17 cellular contexts compared by ENCODE assay signal in genomic region chr7:157671358-157672255, GRCh38.
A peak's percentile ranks its signal among the peaks of the same experiment; 100 is the strongest.
DNase-seq lines count a peak whose midpoint lies in the region; ATAC-seq, FAIRE-seq and TF ChIP-seq lines count a peak whose summit lies in the region.
"Had no signal": no experiment of that assay in that cellular context is flagged by ENCODE, and none has a peak within 500 bp of the region (broad histone marks: within the 10 kb centered on the region; RNA-seq: fewer than 3 reads in every experiment).

No MANE protein-coding gene starts in this region.

- H3K4me2 ChIP-seq in astrocyte (ENCODE audit: low read length): peak overlapping the region; percentile 69
- H3K4me2 ChIP-seq: A549 had no signal

- no peak for FAIRE-seq in astrocyte (lab: Jason Lieb, UNC)
- FAIRE-seq: A549, GM12878 had no signal

- TF ChIP-seq POLR2A in suprapubic skin (IDR thresholded peaks at IDR 0.05): no peak

- peaks cover 30% of the 10 kb centered on the region for H3K9me3 Mint-ChIP-seq in astrocyte (ENCODE audit: unreplicated experiment)
- H3K9me3 Mint-ChIP-seq in neural crest cell: no peaks in the 10 kb centered on the region
- H3K9me3 Mint-ChIP-seq: CD4-positive, alpha-beta T cell had no signal

- no peak for TF ChIP-seq EP300 in suprapubic skin (IDR thresholded peaks at IDR 0.05)

- H3K4me1 ChIP-seq in astrocyte (ENCODE audit: insufficient read depth, low read length): peaks cover 8% of the 10 kb centered on the region
- no peaks in the 10 kb centered on the region for H3K4me1 ChIP-seq in suprapubic skin
- H3K4me1 ChIP-seq in colonic mucosa: no peaks in the 10 kb centered on the region
- H3K4me1 ChIP-seq: A549 had no signal

- no peak for ATAC-seq in Right ventricle myocardium inferior
- ATAC-seq in left cardiac atrium: no peak
- ATAC-seq: A549, GM12878 had no signal

- H3K27me3 Mint-ChIP-seq in astrocyte (ENCODE audit: low read depth, unreplicated experiment): no peaks in the 10 kb centered on the region
- no peaks in the 10 kb centered on the region for H3K27me3 Mint-ChIP-seq in neural crest cell (ENCODE audit: low read depth)

- H3K36me3 Mint-ChIP-seq in astrocyte (ENCODE audit: low read depth, unreplicated experiment): no peaks in the 10 kb centered on the region
- H3K36me3 Mint-ChIP-seq in neural crest cell (ENCODE audit: low read depth): no peaks in the 10 kb centered on the region

- 81% methylated on average over 37 of the region's 39 CpGs for WGBS in suprapubic skin

- no peaks in the 10 kb centered on the region for H3K36me3 ChIP-seq in astrocyte (ENCODE audit: insufficient read depth, low read length)
- no peaks in the 10 kb centered on the region for H3K36me3 ChIP-seq in suprapubic skin
- no peaks in the 10 kb centered on the region for H3K36me3 ChIP-seq in colonic mucosa

- H3K4me3 ChIP-seq in astrocyte (ENCODE audit: insufficient read depth, low read depth, low read length): no peak overlapping the region
- no peak overlapping the region for H3K4me3 ChIP-seq in suprapubic skin
- H3K4me3 ChIP-seq in colonic mucosa: no peak overlapping the region
- H3K4me3 ChIP-seq: A549, GM12878 had no signal

- H3K27ac ChIP-seq in astrocyte (ENCODE audit: low read depth, low read length) (no peak overlapping the region), suprapubic skin (no peak overlapping the region), colonic mucosa (no peak overlapping the region)
- H3K27ac ChIP-seq: A549 had no signal

- no peak for TF ChIP-seq CTCF in astrocyte (IDR thresholded peaks at IDR 0.05; ENCODE audit: insufficient read depth, low read depth, low read length)
- no peak for TF ChIP-seq CTCF in neural crest cell (conservative IDR thresholded peaks at IDR 0.05)
- TF ChIP-seq CTCF in suprapubic skin (IDR thresholded peaks at IDR 0.05): no peak
- no peak for TF ChIP-seq CTCF in colonic mucosa (IDR thresholded peaks at IDR 0.05)

- peak; percentile 53 for DNase-seq in Right ventricle myocardium inferior (ENCODE audit: missing footprints)
- no peak for DNase-seq in left cardiac atrium
- DNase-seq in astrocyte (ENCODE audit: low read depth): no peak
- no peak for DNase-seq in neural crest cell (ENCODE audit: low read depth, low spot score)
- DNase-seq in suprapubic skin (ENCODE audit: low spot score in 2 of 2): peak; percentile 42 to 64
- no peak for DNase-seq in epidermal melanocyte (ENCODE audit: insufficient read length, low spot score)
- DNase-seq in colonic mucosa: no peak
- DNase-seq in NCI-H510A (lab: John Stamatoyannopoulos, UW): no peak
- DNase-seq: Calu3, HCEC 1CT, NCI-H146, NCI-H2081 treated with DMSO at 0.1 percent for 48 hours, NCI-H526 treated with DMSO at 0.1 percent for 48 hours, RPMI8226 had no signal

- intact Hi-C loops in Right ventricle myocardium inferior (cut with DNase I): no loop called here
- intact Hi-C loops in left cardiac atrium (cut with DNase I): no loop called here
- intact Hi-C loops in colonic mucosa (cut with DNase I): no loop called here

- H3K79me2 ChIP-seq in astrocyte (ENCODE audit: insufficient read depth, low read length): no peaks in the 10 kb centered on the region

- no peak overlapping the region for H2AFZ ChIP-seq in astrocyte (ENCODE audit: low read depth, low read length)

- H3K4me3 Mint-ChIP-seq in astrocyte (ENCODE audit: unreplicated experiment) (no peak overlapping the region), neural crest cell (peak overlapping the region; percentile 84)
- H3K4me3 Mint-ChIP-seq: CD4-positive, alpha-beta T cell had no signal

- no peak overlapping the region for H3K9ac ChIP-seq in astrocyte (ENCODE audit: low read length)
- H3K9ac ChIP-seq in colonic mucosa (ENCODE audit: low read depth in 2 of 2, low read length in 2 of 2): no peak overlapping the region

- H4K20me1 ChIP-seq in astrocyte (ENCODE audit: insufficient read depth, low read length): peaks cover 12% of the 10 kb centered on the region

- H3K27ac Mint-ChIP-seq in astrocyte (ENCODE audit: unreplicated experiment) (no peak overlapping the region), neural crest cell (ENCODE audit: unreplicated experiment) (peak overlapping the region; percentile 97)
- H3K27ac Mint-ChIP-seq: CD4-positive, alpha-beta T cell had no signal

- H3K27me3 ChIP-seq in astrocyte (ENCODE audit: insufficient read depth, low read length) (no peaks in the 10 kb centered on the region), suprapubic skin (peaks cover 73% of the 10 kb centered on the region), colonic mucosa (no peaks in the 10 kb centered on the region)

- H3K4me1 Mint-ChIP-seq in astrocyte (ENCODE audit: low read depth, unreplicated experiment) (no peaks in the 10 kb centered on the region), neural crest cell (peaks cover 75% of the 10 kb centered on the region)

- H3K9me3 ChIP-seq in astrocyte (ENCODE audit: insufficient read depth, low read depth, low read length): no peaks in the 10 kb centered on the region
- no peaks in the 10 kb centered on the region for H3K9me3 ChIP-seq in suprapubic skin
- no peaks in the 10 kb centered on the region for H3K9me3 ChIP-seq in colonic mucosa
- H3K9me3 ChIP-seq: A549 had no signal

Comparison
In these comparisons a context has a peak if more than half of its experiments do, and no peak if none do; other contexts are left out.
1. DNase-seq: peak in Right ventricle myocardium inferior (single experiment) and suprapubic skin (2 of 2); none in left cardiac atrium (single experiment), astrocyte (single experiment), neural crest cell (single experiment), epidermal melanocyte (single experiment), colonic mucosa (single experiment) and NCI-H510A (single experiment).